ENCODE assay signal across 15 cellular contexts in genomic region chr1:31306278-31306677, GRCh38. TPM values are rescaled to one million over a fixed set of nuclear protein-coding genes. Genes with fewer than 3 reads are reported as not detected.
DNase-seq lines count a peak whose midpoint lies in the region; ATAC-seq and TF ChIP-seq lines count a peak whose summit lies in the region.
"Had no signal": no experiment of that assay in that cellular context is flagged by ENCODE, and none has a peak within 500 bp of the region (broad histone marks: within the 10 kb centered on the region; RNA-seq: fewer than 3 reads in every experiment).

No MANE protein-coding gene starts in this region.

- peaks cover 2% of the 10 kb centered on the region for H3K36me3 ChIP-seq in mucosa of descending colon (ENCODE audit: low read depth)

- no peaks in the 10 kb centered on the region for H3K4me1 ChIP-seq in mucosa of descending colon (ENCODE audit: low read depth)

- TF ChIP-seq CTCF in AG10803 (conservative IDR thresholded peaks at IDR 0.05; ENCODE audit: low read length) (no peak), mucosa of descending colon (IDR thresholded peaks at IDR 0.05) (no peak)

- intact Hi-C loops in mucosa of descending colon (cut with DNase I, micrococcal nuclease), result no loop called here

- ATAC-seq in mucosa of descending colon, result peak; percentile 41

- DNase-seq in AG10803 (ENCODE audit: low read depth) (peak; percentile 95), NCI-H460 (ENCODE audit: extremely low read depth, low read depth) (peak; percentile 20), dedifferentiated amniotic fluid mesenchymal stem cell (ENCODE audit: extremely low spot score) (peak; percentile 87), mucosa of descending colon (no peak), NK-92 (lab: John Stamatoyannopoulos, UW; ENCODE audit: unreplicated experiment) (no peak), midbrain (lab: John Stamatoyannopoulos, UW) (no peak), globus pallidus (ENCODE audit: low spot score) (no peak), GOT3 (lab: John Stamatoyannopoulos, UW) (no peak)
- DNase-seq: activated naive CD8-positive, alpha-beta T cell treated with anti-CD3 and anti-CD28 coated beads, Interleukin-2, amount 10 ng/mL, durations not matched to agents 7 days and 5 days; CD4-positive, alpha-beta T cell; left cardiac atrium; NCI-H526 treated with DMSO at 0.1 percent for 48 hours; nucleus accumbens; substantia nigra; T-helper 1 cell had no signal

- H3K9me3 ChIP-seq in mucosa of descending colon, result no peaks in the 10 kb centered on the region

- H3K4me3 ChIP-seq in AG10803 (ENCODE audit: low read length) (no peak overlapping the region), mucosa of descending colon (no peak overlapping the region)

RNA-seq across cellular contexts. Expression of gene ZCCHC17, which starts 9.4 kb away (rescaled TPM):
- 17.8 and 19.2 TPM in 2 replicates for total RNA-seq in NCI-H460 (2014; rRNA removed; shearing (Covaris generic))
- 12.2 and 22.2 TPM in 2 replicates for polyA plus RNA-seq in NCI-H460 (2014; cell fraction: nucleus; rRNA removed)
- total RNA-seq in mucosa of descending colon, result 10 to 100 TPM; 16.0 to 20.5 (median 16.8) TPM

RNA-seq across cellular contexts. Expression of gene SNRNP40, which starts 9.7 kb away (rescaled TPM):
- 97.8 and 98.8 TPM in 2 replicates for total RNA-seq in NCI-H460 (2014; rRNA removed; shearing (Covaris generic))
- 46.6 and 52.8 TPM in 2 replicates for polyA plus RNA-seq in NCI-H460 (2014; cell fraction: nucleus; rRNA removed)
- 10 to 100 TPM; 22.9 to 33.4 (median 29.5) TPM for total RNA-seq in mucosa of descending colon

Comparison
In these comparisons a context has a peak if more than half of its experiments do, and no peak if none do; other contexts are left out.
1. DNase-seq: peak in AG10803 (single experiment), NCI-H460 (single experiment) and dedifferentiated amniotic fluid mesenchymal stem cell (single experiment); none in mucosa of descending colon (0 of 3), NK-92 (single experiment), midbrain (single experiment), globus pallidus (single experiment) and GOT3 (single experiment).